ENCODE assay signal across 8 cellular contexts in the genomic region with DNA sequence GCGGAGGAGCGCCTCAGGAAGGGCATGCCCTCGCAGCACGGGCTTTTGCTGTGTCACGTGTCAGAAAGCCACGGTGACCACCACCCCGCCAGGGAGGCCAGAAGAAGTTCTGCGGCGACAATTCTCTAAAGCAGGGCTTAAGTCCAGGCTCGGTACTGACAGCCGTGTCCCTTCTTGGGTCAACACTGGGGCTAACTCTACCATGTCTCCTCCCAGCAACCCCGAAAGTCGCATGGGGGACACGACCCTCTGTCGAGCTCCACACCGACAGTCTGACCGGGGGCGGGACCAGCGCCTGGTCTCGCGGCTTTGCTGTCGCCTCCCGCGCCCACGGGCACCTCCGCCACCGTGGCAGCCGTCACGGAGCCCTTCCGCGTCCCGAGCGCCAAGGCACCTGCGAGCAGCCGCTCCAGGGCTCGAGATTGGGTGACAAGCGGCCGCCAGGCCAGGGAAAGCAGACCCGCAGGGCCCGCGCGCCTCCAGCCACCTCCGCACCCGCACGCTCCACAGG. TPM values are rescaled to one million over a fixed set of nuclear protein-coding genes. Genes with fewer than 3 reads are reported as not detected.
DNase-seq lines count a peak whose midpoint lies in the region; ATAC-seq and TF ChIP-seq lines count a peak whose summit lies in the region.

No MANE protein-coding gene starts in this region.

- peak; percentile 59 for DNase-seq in NK-92 treated with Interleukin-12 subunit alpha and Interleukin-12 subunit beta, amount 100 ng/mL, for 24 hours (lab: John Stamatoyannopoulos, UW)
- no peak for DNase-seq in NK-92 (lab: John Stamatoyannopoulos, UW; ENCODE audit: unreplicated experiment)
- peak; percentile 13 for DNase-seq in NCI-H460 (ENCODE audit: extremely low read depth, low read depth)
- DNase-seq in activated gamma-delta T cell (lab: John Stamatoyannopoulos, UW): peak; percentile 16
- DNase-seq in germinal center (ENCODE audit: low spot score): peak; percentile 19
- DNase-seq in omental fat pad (ENCODE audit: low spot score): peak; percentile 29
- DNase-seq in NCI-H1105 treated with DMSO at 0.1 percent for 48 hours (lab: John Stamatoyannopoulos, UW): no peak

- peak; percentile 32 for ATAC-seq in HG02642 (IDR thresholded peaks at IDR 0.05; ENCODE audit: poor library complexity, unreplicated experiment)
- peak; percentile 55 for ATAC-seq in omental fat pad (ENCODE audit: low FRiP score)

- no peak for TF ChIP-seq CTCF in omental fat pad (IDR thresholded peaks at IDR 0.05)

RNA-seq across cellular contexts. Expression of gene NANP, which starts 0.5 kb away (rescaled TPM):
- 9.7 and 14.7 TPM in 2 replicates for total RNA-seq in NCI-H460 (2014; rRNA removed; shearing (Covaris generic))
- 7.2 and 9.8 TPM in 2 replicates for polyA plus RNA-seq in NCI-H460 (2014; cell fraction: nucleus; rRNA removed)
- total RNA-seq in omental fat pad: 10 to 100 TPM in 1 of 4 donors, 1 to 10 TPM in 3; 3.5 to 10.6 (median 5.4) TPM

RNA-seq across cellular contexts. Expression of gene NINL, which starts 37.9 kb away (rescaled TPM):
- 1.6 and 2.8 TPM in 2 replicates for total RNA-seq in NCI-H460 (2014; rRNA removed; shearing (Covaris generic))
- polyA plus RNA-seq in NCI-H460 (2014; cell fraction: nucleus; rRNA removed): 3.0 and 3.8 TPM in 2 replicates
- total RNA-seq in omental fat pad: 1 to 10 TPM; 4.7 to 9.7 (median 6.7) TPM

Comparison
In these comparisons a context has a peak if more than half of its experiments do, and no peak if none do; other contexts are left out.
1. DNase-seq: peak in NK-92 treated with Interleukin-12 subunit alpha and Interleukin-12 subunit beta, amount 100 ng/mL, for 24 hours (single experiment), NCI-H460 (single experiment), activated gamma-delta T cell (single experiment), germinal center (single experiment) and omental fat pad (single experiment); none in NK-92 (single experiment) and NCI-H1105 treated with DMSO at 0.1 percent for 48 hours (single experiment).